In the genomic region with DNA sequence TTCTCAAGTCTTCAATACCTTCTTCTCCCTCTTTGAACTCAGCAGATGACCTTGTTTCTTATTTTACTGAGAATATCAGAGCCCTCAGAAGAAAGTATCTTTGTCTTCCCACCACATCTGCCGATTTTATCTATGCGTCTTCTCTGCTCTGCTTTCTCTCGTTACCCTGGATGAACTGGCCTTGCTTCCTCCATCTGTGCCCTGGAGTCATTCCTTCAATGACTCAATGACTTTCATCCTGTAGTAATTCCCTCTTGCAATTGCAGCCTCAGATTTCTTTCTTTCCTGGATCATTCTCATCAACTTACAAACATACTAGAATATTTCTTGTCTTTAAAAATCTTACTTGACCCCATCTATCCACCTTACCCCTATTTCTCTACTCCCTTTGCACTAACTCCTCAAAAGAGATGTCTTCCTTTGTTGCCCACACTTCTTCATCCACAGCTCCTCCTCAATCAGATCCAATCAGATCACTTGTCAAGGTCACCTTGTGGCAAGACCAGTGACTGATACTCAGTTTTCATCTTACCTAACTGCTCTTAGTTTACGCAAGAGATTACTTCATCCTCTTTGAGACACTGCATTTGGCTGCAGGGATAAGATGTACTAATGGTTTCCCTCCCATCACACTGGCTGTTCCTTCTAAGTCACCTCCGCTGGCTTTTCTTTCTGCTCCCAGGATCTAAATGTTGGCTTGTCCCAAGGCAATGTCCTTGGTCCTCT, we compare ENCODE assay signal across 32 cellular contexts. TPM values are rescaled to one million over a fixed set of nuclear protein-coding genes. Genes with fewer than 3 reads are reported as not detected.
A peak's percentile ranks its signal among the peaks of the same experiment; 100 is the strongest.
DNase-seq lines count a peak whose midpoint lies in the region; ATAC-seq and TF ChIP-seq lines count a peak whose summit lies in the region.
"Had no signal": no experiment of that assay in that cellular context is flagged by ENCODE, and none has a peak within 500 bp of the region (broad histone marks: within the 10 kb centered on the region; RNA-seq: fewer than 3 reads in every experiment).

No MANE protein-coding gene starts in this region.

- no peak for TF ChIP-seq POLR2A in NB4 (IDR thresholded peaks at IDR 0.05; ENCODE audit: extremely low read depth, insufficient read length)
- TF ChIP-seq POLR2A in gastrocnemius medialis (IDR thresholded peaks at IDR 0.05), result no peak

- CTCF ChIA-PET in WTC11 (lab: Charles Lee), result no interaction called here

- H3K9me3 Mint-ChIP-seq in WTC11, result peaks cover 6% of the 10 kb centered on the region
- H3K9me3 Mint-ChIP-seq: activated T-cell treated with anti-CD3 and anti-CD28 coated beads, Interleukin-2, amount 50 U/mL, for 4 hours; stimulated activated naive CD8-positive, alpha-beta T cell treated with anti-CD3 and anti-CD28 coated beads, Interleukin-15, Interleukin-2, amounts not matched to agents 100 ng/mL and 50 ng/mL, for 24 hours had no signal

- H3K36me3 Mint-ChIP-seq in WTC11, result no peaks in the 10 kb centered on the region
- H3K36me3 Mint-ChIP-seq: activated naive CD4-positive, alpha-beta T cell treated with anti-CD3 and anti-CD28 coated beads, Interleukin-2, amount 10 ng/mL, durations not matched to agents 7 days and 5 days; IgD-negative memory B cell; memory B cell had no signal

- peaks cover 7 to 16% of the 10 kb centered on the region in 2 donors for H3K4me1 ChIP-seq in gastrocnemius medialis

- H3K27ac ChIP-seq in gastrocnemius medialis, result peak overlapping the region in 3 of 4 donors; percentile 18 to 29 (median 27)
- H3K27ac ChIP-seq: ascending aorta, BLaER1, thyroid gland had no signal

- no peak overlapping the region for H3K27ac Mint-ChIP-seq in WTC11
- H3K27ac Mint-ChIP-seq: activated CD8-positive, alpha-beta T cell treated with anti-CD3 and anti-CD28 coated beads for 36 hours; activated naive CD4-positive, alpha-beta T cell treated with anti-CD3 and anti-CD28 coated beads, Interleukin-2, amount 10 ng/mL, durations not matched to agents 7 days and 5 days; IgD-negative memory B cell; memory B cell; stimulated activated naive CD8-positive, alpha-beta T cell treated with anti-CD3 and anti-CD28 coated beads, Interleukin-15, Interleukin-2, amounts not matched to agents 100 ng/mL and 50 ng/mL, for 24 hours had no signal

- in situ Hi-C loops in gastrocnemius medialis (cut with MboI; ENCODE audit: low sequenced_read_pairs in 4 of 4), result no loop called here

- H3K27me3 Mint-ChIP-seq in WTC11 (ENCODE audit: low read depth), result peaks cover under 1% of the 10 kb centered on the region; the same call in 1 of the 2 replicates

- no peaks in the 10 kb centered on the region for H3K27me3 ChIP-seq in gastrocnemius medialis
- H3K27me3 ChIP-seq: ascending aorta, BLaER1, MG63, thyroid gland had no signal

- intact Hi-C loops in gastrocnemius medialis (cut with DNase I; ENCODE audit: low total_unique reads), result loop anchor here (5.0 kb wide), 1 partner anchor 197 kb away; no protein-coding TSS in a partner anchor

- TF ChIP-seq CTCF in NB4 (IDR thresholded peaks at IDR 0.05; ENCODE audit: low read depth, low read length) (no peak), fibroblast of mammary gland (conservative IDR thresholded peaks at IDR 0.05; ENCODE audit: control insufficient read depth, insufficient read depth, low read depth, low read length) (no peak), gastrocnemius medialis (IDR thresholded peaks at IDR 0.05 in 4 of 5, conservative IDR thresholded peaks at IDR 0.05 in 1 of 5) (no peak), WTC11 (IDR thresholded peaks at IDR 0.05) (no peak)

- POLR2A ChIA-PET in WTC11 (lab: Charles Lee), result no interaction called here

- DNase-seq in SKM-1 treated with dmso at 0.1 percent for 144 hours (lab: John Stamatoyannopoulos, UW; ENCODE audit: unreplicated experiment), result peak; percentile 29
- no peak for DNase-seq in SKM-1 (lab: John Stamatoyannopoulos, UW; ENCODE audit: unreplicated experiment)
- peak; percentile 9 for DNase-seq in NB4 (ENCODE audit: low read depth)
- DNase-seq in fibroblast of mammary gland (ENCODE audit: low read depth), result peak; percentile 67
- DNase-seq in gastrocnemius medialis, result no peak
- no peak for DNase-seq in CD1c-positive myeloid dendritic cell (ENCODE audit: extremely low spot score)
- no peak for DNase-seq in WTC11 (ENCODE audit: low spot score)
- no peak for DNase-seq in stimulated activated CD4-positive, alpha-beta T cell treated with anti-CD3 and anti-CD28 coated beads, Interleukin-4, amount 100 ng/mL, for 4 hours
- DNase-seq: activated CD8-positive, alpha-beta T cell treated with anti-CD3 and anti-CD28 coated beads for 36 hours; activated naive CD4-positive, alpha-beta T cell treated with anti-CD3 and anti-CD28 coated beads, Interleukin-2, amount 10 ng/mL, durations not matched to agents 7 days and 5 days; activated T-cell treated with anti-CD3 and anti-CD28 coated beads, Interleukin-2, amount 50 U/mL, for 4 hours; DND-41; GOT3; MG63; NCI-H1694; NCI-H2171; NCI-H524 treated with DMSO at 0.1 percent for 48 hours; nucleus accumbens; RPMI8226; stimulated activated CD4-positive, alpha-beta T cell treated with anti-CD3 and anti-CD28 coated beads, Interleukin-4, amount 100 ng/mL, for 24 hours; T-helper 9 cell; thyroid gland had no signal

- ATAC-seq in gastrocnemius medialis (peak in 1 of 2 donors; percentile 76), WTC11 (no peak)
- ATAC-seq: activated CD4-positive, CD25-positive, alpha-beta regulatory T cell treated with anti-CD3 and anti-CD28 coated beads, Interleukin-2, amount 50 U/mL, for 24 hours; activated CD8-positive, alpha-beta T cell treated with anti-CD3 and anti-CD28 coated beads for 36 hours; activated T-cell treated with anti-CD3 and anti-CD28 coated beads, Interleukin-2, amount 50 U/mL, for 4 hours; SK-N-SH treated with all-trans-retinoic acid at 6 μM for 48 hours had no signal

- H3K9me3 ChIP-seq in gastrocnemius medialis, result no peaks in the 10 kb centered on the region
- H3K9me3 ChIP-seq: ascending aorta, BLaER1, MG63, thyroid gland had no signal

- H3K4me1 Mint-ChIP-seq in WTC11, result peaks cover 13% of the 10 kb centered on the region
- H3K4me1 Mint-ChIP-seq: memory B cell had no signal

- H3K4me3 Mint-ChIP-seq in WTC11, result no peak overlapping the region
- H3K4me3 Mint-ChIP-seq: activated CD8-positive, alpha-beta T cell treated with anti-CD3 and anti-CD28 coated beads for 36 hours; activated naive CD4-positive, alpha-beta T cell treated with anti-CD3 and anti-CD28 coated beads, Interleukin-2, amount 10 ng/mL, durations not matched to agents 7 days and 5 days; activated T-cell treated with anti-CD3 and anti-CD28 coated beads, Interleukin-2, amount 50 U/mL, for 4 hours; IgD-negative memory B cell; memory B cell; stimulated activated naive CD8-positive, alpha-beta T cell treated with anti-CD3 and anti-CD28 coated beads, Interleukin-15, Interleukin-2, amounts not matched to agents 100 ng/mL and 50 ng/mL, for 24 hours had no signal

- no peak overlapping the region for H3K4me3 ChIP-seq in NB4 (ENCODE audit: low read depth, low read length)
- no peak overlapping the region for H3K4me3 ChIP-seq in fibroblast of mammary gland (ENCODE audit: control insufficient read depth, low read depth, low read length)
- H3K4me3 ChIP-seq in gastrocnemius medialis, result no peak overlapping the region
- H3K4me3 ChIP-seq: ascending aorta, BLaER1, MG63, thyroid gland had no signal

- H3K36me3 ChIP-seq in gastrocnemius medialis, result no peaks in the 10 kb centered on the region
- H3K36me3 ChIP-seq: ascending aorta, BLaER1, MG63, thyroid gland had no signal

TF ChIP-seq in WTC11, 78 proteins besides CTCF, POLR2A, EP300 and RAD21:
- TF ChIP-seq MAX (CRISPR knock-in tag; IDR thresholded peaks at IDR 0.05), result no peak
- no peak for TF ChIP-seq KAT7 (CRISPR knock-in tag; IDR thresholded peaks at IDR 0.05; ENCODE audit: borderline replicate concordance)
- TF ChIP-seq CREM (CRISPR knock-in tag; IDR thresholded peaks at IDR 0.05), result no peak
TF ChIP-seq in WTC11: peak in this region for 0.

RNA-seq across cellular contexts. Expression of gene TGFBR3, which starts 8.2 kb away (rescaled TPM):
- total RNA-seq in gastrocnemius medialis (10 to 100 TPM; 37.3 to 61.7 (median 48.4) TPM), WTC11 (2021) (3.7 to 4.2 TPM (median 3.7 TPM) in 3 replicates)

RNA-seq across cellular contexts. Expression of gene BRDT, which starts 55.0 kb away (rescaled TPM):
- not detected for total RNA-seq in gastrocnemius medialis
- total RNA-seq in WTC11 (2021), result 0.13 to 0.21 TPM (median 0.18 TPM) in 3 replicates
- total RNA-seq: A172; activated CD8-positive, alpha-beta T cell treated with anti-CD3 and anti-CD28 coated beads for 36 hours; activated T-cell treated with anti-CD3 and anti-CD28 coated beads, Interleukin-2, amount 50 U/mL, for 4 hours; ascending aorta; epithelial cell of proximal tubule; myocyte had no signal

Comparison
In these comparisons a context has a peak if more than half of its experiments do, and no peak if none do; other contexts are left out.
1. DNase-seq: peak in SKM-1 treated with dmso at 0.1 percent for 144 hours (single experiment), NB4 (single experiment) and fibroblast of mammary gland (single experiment); none in SKM-1 (single experiment), gastrocnemius medialis (0 of 2), CD1c-positive myeloid dendritic cell (single experiment), WTC11 (single experiment) and stimulated activated CD4-positive, alpha-beta T cell treated with anti-CD3 and anti-CD28 coated beads, Interleukin-4, amount 100 ng/mL, for 4 hours (0 of 2).